1 cellular context compared by ENCODE assay signal in genomic region chr2:143313861-143314260, GRCh38.
TF ChIP-seq lines count a peak whose summit lies in the region.

No MANE protein-coding gene starts in this region.

TF ChIP-seq in HepG2, 621 proteins besides CTCF, POLR2A, EP300 and RAD21:
- TF ChIP-seq ZBTB3 (CRISPR knock-in tag; IDR thresholded peaks at IDR 0.05; ENCODE audit: borderline replicate concordance, low read depth) (no peak), ZNF34 (CRISPR knock-in tag; IDR thresholded peaks at IDR 0.05; ENCODE audit: borderline replicate concordance) (no peak), MYPOP (CRISPR knock-in tag; IDR thresholded peaks at IDR 0.05) (no peak), ZNF160 (CRISPR knock-in tag; IDR thresholded peaks at IDR 0.05) (no peak), MNT (IDR thresholded peaks at IDR 0.05) (peak; percentile 98)
